8 cellular contexts compared by ENCODE assay signal in genomic region chr5:134184155-134185135, GRCh38. TPM values are rescaled to one million over a fixed set of nuclear protein-coding genes. Genes with fewer than 3 reads are reported as not detected.
DNase-seq lines count a peak whose midpoint lies in the region; ATAC-seq, FAIRE-seq and TF ChIP-seq lines count a peak whose summit lies in the region.

No MANE protein-coding gene starts in this region.

- no peak for FAIRE-seq in astrocyte (lab: Jason Lieb, UNC)

- H2AFZ ChIP-seq in astrocyte (ENCODE audit: low read depth, low read length), result no peak overlapping the region

- H3K9me3 Mint-ChIP-seq in astrocyte (ENCODE audit: unreplicated experiment), result no peaks in the 10 kb centered on the region

- DNase-seq in COR-L47 (lab: John Stamatoyannopoulos, UW) (peak; percentile 19), LNCaP clone FGC (ENCODE audit: low read depth) (no peak), T-helper 9 cell (peak; percentile 74), astrocyte (ENCODE audit: low read depth) (no peak), hypothalamus (lab: John Stamatoyannopoulos, UW) (peak in 43 of 51 donors; percentile 7 to 77 (median 35)), middle frontal gyrus (ENCODE audit: extremely low spot score, low spot score) (no peak)
- peak; percentile 63 for DNase-seq in stimulated activated CD4-positive, alpha-beta T cell treated with anti-CD3 and anti-CD28 coated beads, Interleukin-12 subunit alpha, Interleukin-12 subunit beta, amount 100 ng/mL, for 4 hours

- H3K36me3 ChIP-seq in astrocyte (ENCODE audit: insufficient read depth, low read length), result no peaks in the 10 kb centered on the region

- no peaks in the 10 kb centered on the region for H3K27me3 Mint-ChIP-seq in astrocyte (ENCODE audit: low read depth, unreplicated experiment)

- H3K36me3 Mint-ChIP-seq in astrocyte (ENCODE audit: low read depth, unreplicated experiment), result no peaks in the 10 kb centered on the region

- peaks cover 10% of the 10 kb centered on the region for H4K20me1 ChIP-seq in astrocyte (ENCODE audit: insufficient read depth, low read length)

- H3K9ac ChIP-seq in astrocyte (ENCODE audit: low read length), result no peak overlapping the region

- TF ChIP-seq CTCF in LNCaP clone FGC (IDR thresholded peaks at IDR 0.05; ENCODE audit: control insufficient read depth, extremely low read depth, insufficient read depth) (peak; percentile 94), astrocyte (IDR thresholded peaks at IDR 0.05; ENCODE audit: insufficient read depth, low read depth, low read length) (peak; percentile 77)

- H3K27ac Mint-ChIP-seq in astrocyte (ENCODE audit: unreplicated experiment), result no peak overlapping the region

- H3K4me1 Mint-ChIP-seq in astrocyte (ENCODE audit: low read depth, unreplicated experiment), result peaks cover 4% of the 10 kb centered on the region

- H3K27ac ChIP-seq in astrocyte (ENCODE audit: low read depth, low read length), result no peak overlapping the region

- H3K4me3 Mint-ChIP-seq in astrocyte (ENCODE audit: unreplicated experiment), result no peak overlapping the region

- no peaks in the 10 kb centered on the region for H3K27me3 ChIP-seq in astrocyte (ENCODE audit: insufficient read depth, low read length)

- ATAC-seq in GM21423 (IDR thresholded peaks at IDR 0.05; ENCODE audit: unreplicated experiment), result peak; percentile 75

- no peaks in the 10 kb centered on the region for H3K4me1 ChIP-seq in astrocyte (ENCODE audit: insufficient read depth, low read length)

- H3K4me3 ChIP-seq in LNCaP clone FGC (ENCODE audit: low read depth, low read length), result no peak overlapping the region
- no peak overlapping the region for H3K4me3 ChIP-seq in astrocyte (ENCODE audit: insufficient read depth, low read depth, low read length)

- no peaks in the 10 kb centered on the region for H3K9me3 ChIP-seq in astrocyte (ENCODE audit: insufficient read depth, low read depth, low read length)

- H3K79me2 ChIP-seq in astrocyte (ENCODE audit: insufficient read depth, low read length), result no peaks in the 10 kb centered on the region

- no peak overlapping the region for H3K4me2 ChIP-seq in astrocyte (ENCODE audit: low read length)

RNA-seq across cellular contexts. Expression of gene SKP1, which starts 7.7 kb away (rescaled TPM):
- 375 and 399 TPM in 2 replicates for total RNA-seq in astrocyte

RNA-seq across cellular contexts. Expression of gene PPP2CA, which starts 41.4 kb away (rescaled TPM):
- total RNA-seq in astrocyte, result 172 and 180 TPM in 2 replicates

Comparison
In these comparisons a context has a peak if more than half of its experiments do, and no peak if none do; other contexts are left out.
1. DNase-seq: peak in COR-L47 (single experiment), T-helper 9 cell (single experiment), hypothalamus (43 of 51) and stimulated activated CD4-positive, alpha-beta T cell treated with anti-CD3 and anti-CD28 coated beads, Interleukin-12 subunit alpha, Interleukin-12 subunit beta, amount 100 ng/mL, for 4 hours (single experiment); none in LNCaP clone FGC (single experiment), astrocyte (single experiment) and middle frontal gyrus (single experiment).